ENCODE assay signal across 19 cellular contexts in the genomic region with DNA sequence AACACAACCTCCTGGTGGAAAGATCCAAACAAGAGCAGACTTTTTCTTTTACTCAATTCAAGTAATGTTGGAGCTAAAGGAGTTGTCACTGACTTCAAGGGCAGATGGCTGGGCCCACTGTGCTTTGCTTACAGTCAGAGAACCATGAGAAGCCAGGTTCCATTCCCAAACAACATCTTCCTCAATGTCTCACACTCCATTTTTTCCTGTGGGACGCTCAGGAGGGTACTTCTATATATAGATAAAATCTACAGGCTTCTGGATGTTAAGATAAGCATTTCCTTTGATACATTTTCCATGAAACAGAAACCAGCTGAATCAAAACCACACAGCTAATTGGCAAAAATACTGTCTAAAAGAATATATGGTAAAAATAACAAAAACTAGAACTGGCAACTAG. TPM values are rescaled to one million over a fixed set of nuclear protein-coding genes. Genes with fewer than 3 reads are reported as not detected.
DNase-seq lines count a peak whose midpoint lies in the region; ATAC-seq and TF ChIP-seq lines count a peak whose summit lies in the region.
"Had no signal": no experiment of that assay in that cellular context is flagged by ENCODE, and none has a peak within 500 bp of the region (broad histone marks: within the 10 kb centered on the region; RNA-seq: fewer than 3 reads in every experiment).

No MANE protein-coding gene starts in this region.

- no peak for TF ChIP-seq CTCF in left ventricle myocardium inferior (IDR thresholded peaks at IDR 0.05; ENCODE audit: borderline replicate concordance)
- TF ChIP-seq CTCF in WERI-Rb-1 (IDR thresholded peaks at IDR 0.05; ENCODE audit: low read depth, low read length), result no peak
- no peak for TF ChIP-seq CTCF in MCF 10A (IDR thresholded peaks at IDR 0.05; ENCODE audit: unreplicated experiment)

- H3K9ac ChIP-seq in mesendoderm (ENCODE audit: low read length), result no peak overlapping the region
- H3K9ac ChIP-seq: KMS-11 had no signal

- no peak for ATAC-seq in Right ventricle myocardium inferior
- no peak for ATAC-seq in T-helper 17 cell
- ATAC-seq: activated CD4-positive, alpha-beta T cell treated with anti-CD3 and anti-CD28 coated beads for 36 hours; activated CD8-positive, alpha-beta memory T cell treated with anti-CD3 and anti-CD28 coated beads, Interleukin-2, amount 10 ng/mL, durations not matched to agents 7 days and 5 days had no signal

- H3K27me3 ChIP-seq in left ventricle myocardium inferior (ENCODE audit: low read depth) (no peaks in the 10 kb centered on the region), mesendoderm (ENCODE audit: insufficient read depth, low read length, poor library complexity) (no peaks in the 10 kb centered on the region), WERI-Rb-1 (ENCODE audit: insufficient read depth, low read depth, severe bottlenecking) (no peaks in the 10 kb centered on the region)
- H3K27me3 ChIP-seq: brain microvascular endothelial cell had no signal

- no peak overlapping the region for H3K23ac ChIP-seq in mesendoderm (ENCODE audit: low read length)

- H3K4me1 Mint-ChIP-seq in T-helper 17 cell (peaks cover 62% of the 10 kb centered on the region), MCF 10A (ENCODE audit: insufficient read depth, unreplicated experiment) (peaks cover 30% of the 10 kb centered on the region)

- DNase-seq in left ventricle myocardium inferior (no peak), Right ventricle myocardium inferior (ENCODE audit: missing footprints) (no peak), T-helper 17 cell (no peak), mesendoderm (peak; percentile 53), substantia nigra (lab: John Stamatoyannopoulos, UW) (no peak), WERI-Rb-1 (no peak), MCF 10A (ENCODE audit: unreplicated experiment) (no peak), Kasumi-1 (lab: John Stamatoyannopoulos, UW) (no peak)
- DNase-seq: activated CD4-positive, alpha-beta T cell treated with anti-CD3 and anti-CD28 coated beads for 36 hours; activated CD8-positive, alpha-beta memory T cell treated with anti-CD3 and anti-CD28 coated beads, Interleukin-2, amount 10 ng/mL, durations not matched to agents 7 days and 5 days; brain microvascular endothelial cell; MV-4-11; naive B cell; NCI-H187; NCI-H69; posterior cingulate gyrus had no signal

- H4K8ac ChIP-seq in mesendoderm (ENCODE audit: low read depth, low read length), result peak overlapping the region; percentile 76

- H3K18ac ChIP-seq in mesendoderm (ENCODE audit: low read length), result no peak overlapping the region

- H3K36me3 Mint-ChIP-seq in T-helper 17 cell (ENCODE audit: low read depth), result peaks cover 11% of the 10 kb centered on the region
- H3K36me3 Mint-ChIP-seq in MCF 10A (ENCODE audit: insufficient read depth, unreplicated experiment), result peaks cover 29% of the 10 kb centered on the region

- peak overlapping the region; percentile 7 for H3K4me3 Mint-ChIP-seq in T-helper 17 cell
- H3K4me3 Mint-ChIP-seq in MCF 10A (ENCODE audit: unreplicated experiment), result no peak overlapping the region
- H3K4me3 Mint-ChIP-seq: activated CD4-positive, alpha-beta T cell treated with anti-CD3 and anti-CD28 coated beads for 36 hours; activated CD8-positive, alpha-beta memory T cell treated with anti-CD3 and anti-CD28 coated beads, Interleukin-2, amount 10 ng/mL, durations not matched to agents 7 days and 5 days; memory B cell had no signal

- H3K9me3 Mint-ChIP-seq in MCF 10A (ENCODE audit: unreplicated experiment), result no peaks in the 10 kb centered on the region
- H3K9me3 Mint-ChIP-seq: memory B cell, naive B cell had no signal

- H3K36me3 ChIP-seq in left ventricle myocardium inferior (peaks cover 6% of the 10 kb centered on the region), mesendoderm (ENCODE audit: control insufficient read depth, insufficient read depth, low read length) (no peaks in the 10 kb centered on the region), WERI-Rb-1 (peaks cover 41% of the 10 kb centered on the region)

- H3K4me3 ChIP-seq in left ventricle myocardium inferior (no peak overlapping the region), mesendoderm (ENCODE audit: low read length) (no peak overlapping the region), WERI-Rb-1 (ENCODE audit: low read depth, low read length) (no peak overlapping the region)
- H3K4me3 ChIP-seq: coronary artery had no signal

- H3K4me2 ChIP-seq in mesendoderm (ENCODE audit: low read length), result no peak overlapping the region
- H3K4me2 ChIP-seq: KMS-11 had no signal

- POLR2A ChIA-PET in MCF 10A (lab: Yijun Ruan, JAX), result interaction anchor here (6.0 kb wide), 1 partner anchor 14 kb away, joined by 76 read pairs; a partner anchor contains a TSS

- WGBS in mesendoderm (ENCODE audit: extremely low coverage, insufficient coverage, low lambda C conversion rate), result no CpG with 5 or more reads among the region's 1 CpG

- H4K5ac ChIP-seq in mesendoderm (ENCODE audit: low read length), result no peak overlapping the region

- H3K79me2 ChIP-seq in mesendoderm (ENCODE audit: control insufficient read depth, insufficient read depth, low read length), result peaks cover 72% of the 10 kb centered on the region

- H3K27me3 Mint-ChIP-seq in T-helper 17 cell (no peaks in the 10 kb centered on the region), MCF 10A (ENCODE audit: insufficient read depth, unreplicated experiment) (no peaks in the 10 kb centered on the region)
- H3K27me3 Mint-ChIP-seq: activated CD4-positive, alpha-beta T cell treated with anti-CD3 and anti-CD28 coated beads for 36 hours; activated CD8-positive, alpha-beta memory T cell treated with anti-CD3 and anti-CD28 coated beads, Interleukin-2, amount 10 ng/mL, durations not matched to agents 7 days and 5 days; memory B cell; naive B cell had no signal

- no TSS peak for BruUV-seq in MCF 10A (replicated peaks; lab: Mats Ljungman, UMichigan)

- H3K9me3 ChIP-seq in left ventricle myocardium inferior (replicated peaks) (no peaks in the 10 kb centered on the region), T-helper 17 cell (ENCODE audit: control insufficient read depth, low read length, poor library complexity, severe bottlenecking) (no peaks in the 10 kb centered on the region), WERI-Rb-1 (ENCODE audit: severe bottlenecking) (no peaks in the 10 kb centered on the region)

- peak overlapping the region; percentile 44 for H3K27ac ChIP-seq in left ventricle myocardium inferior (replicated peaks)
- H3K27ac ChIP-seq in mesendoderm (ENCODE audit: low read depth, low read length), result no peak overlapping the region
- H3K27ac ChIP-seq in substantia nigra (ENCODE audit: low read depth, low read length, poor library complexity, severe bottlenecking), result peak overlapping the region; percentile 43
- H3K27ac ChIP-seq in WERI-Rb-1, result no peak overlapping the region
- H3K27ac ChIP-seq: brain microvascular endothelial cell, coronary artery, KMS-11 had no signal

- H3K27ac Mint-ChIP-seq in T-helper 17 cell (peak overlapping the region; percentile 81), MCF 10A (ENCODE audit: low read depth, unreplicated experiment) (no peak overlapping the region)
- H3K27ac Mint-ChIP-seq: activated CD4-positive, alpha-beta T cell treated with anti-CD3 and anti-CD28 coated beads for 36 hours; activated CD8-positive, alpha-beta memory T cell treated with anti-CD3 and anti-CD28 coated beads, Interleukin-2, amount 10 ng/mL, durations not matched to agents 7 days and 5 days; memory B cell had no signal

- H3K4ac ChIP-seq in mesendoderm (ENCODE audit: low read depth, low read length), result no peak overlapping the region

- H2AK5ac ChIP-seq in mesendoderm (ENCODE audit: low read length), result no peak overlapping the region

- H3K4me1 ChIP-seq in left ventricle myocardium inferior (peaks cover 93% of the 10 kb centered on the region), mesendoderm (ENCODE audit: control insufficient read depth, low read depth, low read length) (peaks cover 3% of the 10 kb centered on the region)

- H2BK120ac ChIP-seq in mesendoderm (ENCODE audit: low read depth, low read length), result no peak overlapping the region

- H3K56ac ChIP-seq in mesendoderm (ENCODE audit: low read length), result no peak overlapping the region

- CTCF ChIA-PET in MCF 10A (lab: Yijun Ruan, JAX), result interaction anchor here (0.6 kb wide), 1 partner anchor 127 kb away, joined by 3 read pairs; no protein-coding TSS in a partner anchor

- peaks cover 15% of the 10 kb centered on the region for H3K79me1 ChIP-seq in mesendoderm (ENCODE audit: low read length)

- intact Hi-C loops in left ventricle myocardium inferior (cut with micrococcal nuclease) (no loop called here), Right ventricle myocardium inferior (cut with DNase I) (no loop called here), MCF 10A (cut with micrococcal nuclease) (no loop called here)

- H2BK5ac ChIP-seq in mesendoderm (ENCODE audit: low read length), result no peak overlapping the region

- no peak overlapping the region for H2BK15ac ChIP-seq in mesendoderm (replicated peaks; ENCODE audit: low read depth)

RNA-seq across cellular contexts. Expression of a gene that starts 14.4 kb away (rescaled TPM):
- total RNA-seq in left ventricle myocardium inferior (59.8 TPM), Right ventricle myocardium inferior (53.0 TPM), T-helper 17 cell (10 to 100 TPM; 26.4 TPM), MCF 10A (2022) (56.8 and 57.0 TPM in 2 replicates)
- 56.1 TPM for polyA plus RNA-seq in mesendoderm (2013, experiment 1 of 2)
- polyA plus RNA-seq in mesendoderm (2013, experiment 2 of 2), result 56.7 TPM

RNA-seq across cellular contexts. Expression of a gene that starts 23.6 kb away (rescaled TPM):
- total RNA-seq in left ventricle myocardium inferior (0.44 TPM), Right ventricle myocardium inferior (0.46 TPM), T-helper 17 cell (under 1 TPM; 0.23 to 0.75 TPM), MCF 10A (2022) (not detected in 2 replicates)
- 0.01 TPM for polyA plus RNA-seq in mesendoderm (2013, experiment 1 of 2)
- polyA plus RNA-seq in mesendoderm (2013, experiment 2 of 2), result 0.03 TPM

Comparison
In these comparisons a context has a peak if more than half of its experiments do, and no peak if none do; other contexts are left out.
1. H3K27ac ChIP-seq: peak in left ventricle myocardium inferior (single experiment) and substantia nigra (single experiment); none in mesendoderm (single experiment) and WERI-Rb-1 (single experiment).